ENCODE assay signal across 20 cellular contexts in the genomic region with DNA sequence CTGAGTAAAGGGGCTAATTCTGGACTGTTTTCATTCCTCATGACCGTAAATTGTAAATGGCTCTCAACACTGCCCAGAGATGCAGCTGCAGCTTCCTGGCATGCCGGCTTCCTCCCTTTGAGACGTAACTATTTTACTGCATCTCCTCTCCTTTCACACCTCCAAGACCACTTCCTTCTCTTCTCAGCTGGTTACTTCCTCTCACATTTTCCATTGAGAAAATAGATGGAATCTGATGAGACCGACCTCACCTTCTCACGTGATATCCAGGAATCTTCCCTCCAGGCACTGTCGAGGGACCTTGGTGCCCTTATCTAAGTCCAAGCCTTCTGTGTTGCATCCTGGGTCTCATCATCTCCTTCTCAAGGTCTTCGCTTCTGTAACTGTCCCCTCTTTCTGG. TPM values are rescaled to one million over a fixed set of nuclear protein-coding genes. Genes with fewer than 3 reads are reported as not detected.
DNase-seq lines count a peak whose midpoint lies in the region; ATAC-seq, FAIRE-seq and TF ChIP-seq lines count a peak whose summit lies in the region.
"Had no signal": no experiment of that assay in that cellular context is flagged by ENCODE, and none has a peak within 500 bp of the region (broad histone marks: within the 10 kb centered on the region; RNA-seq: fewer than 3 reads in every experiment).

No MANE protein-coding gene starts in this region.

- ATAC-seq in GM12878 (no peak), GM18870 (IDR thresholded peaks at IDR 0.05; ENCODE audit: unreplicated experiment) (no peak)
- no peak for ATAC-seq in stimulated activated memory B cell treated with anti-CD40 and anti-IgM and Interleukin-4, amounts not matched to agents 10 μg/mL and 1 μg/mL and 100 μg/mL, for 72 hours
- ATAC-seq: heart left ventricle had no signal

- TF ChIP-seq RAD21 in GM12878 (IDR thresholded peaks at IDR 0.05; ENCODE audit: insufficient read depth, low read depth, low read length): no peak

- TF ChIP-seq POLR2A in GM12878 (IDR thresholded peaks at IDR 0.05; ENCODE audit: low read depth, low read length): no peak

- no peak for TF ChIP-seq CTCF in OCI-LY7 (conservative IDR thresholded peaks at IDR 0.05; ENCODE audit: low read length)
- TF ChIP-seq CTCF in GM12878 (IDR thresholded peaks at IDR 0.05 in 2 of 3, conservative IDR thresholded peaks at IDR 0.05 in 1 of 3; ENCODE audit: control insufficient read depth in 2 of 3, extremely low read depth in 1 of 3, insufficient read depth in 1 of 3, low read depth in 3 of 3, low read length in 3 of 3): no peak

- no peak for TF ChIP-seq EP300 in GM12878 (IDR thresholded peaks at IDR 0.05; ENCODE audit: borderline replicate concordance in 1 of 2, control insufficient read depth in 1 of 2, low read depth in 2 of 2, low read length in 2 of 2)

- intact Hi-C loops in OCI-LY7 (cut with micrococcal nuclease; ENCODE audit: unreplicated experiment): no loop called here
- intact Hi-C loops in GM12878 (cut with micrococcal nuclease; ENCODE audit: unreplicated experiment): no loop called here

- H2AFZ ChIP-seq in OCI-LY7 (ENCODE audit: low read length): no peak overlapping the region
- H2AFZ ChIP-seq in GM12878 (ENCODE audit: control insufficient read depth, low read depth, low read length): peak overlapping the region; percentile 4; the same call in 1 of the 2 replicates

- H3K27me3 Mint-ChIP-seq in activated T-cell treated with anti-CD3 and anti-CD28 coated beads, Interleukin-2, amount 50 U/mL, for 24 hours: no peaks in the 10 kb centered on the region
- H3K27me3 Mint-ChIP-seq in stimulated activated memory B cell treated with anti-CD40 and anti-IgM and Interleukin-4, amounts not matched to agents 10 μg/mL and 1 μg/mL and 100 μg/mL, for 72 hours: no peaks in the 10 kb centered on the region
- H3K27me3 Mint-ChIP-seq: IgD-negative memory B cell had no signal

- peak; percentile 35 for FAIRE-seq in GM12878 (lab: Jason Lieb, UNC)
- FAIRE-seq: GM12892 had no signal

- no TSS peak for BruUV-seq in OCI-LY7 (replicated peaks; lab: Mats Ljungman, UMichigan)
- BruUV-seq in GM12878 (replicated peaks; lab: Mats Ljungman, UMichigan): no TSS peak

- WGBS in GM12878 (ENCODE audit: insufficient coverage, insufficient replicate concordance, low lambda C conversion rate, missing lambda C conversion rate): 99% methylated on average over 7 of the region's 7 CpGs

- peaks cover 43% of the 10 kb centered on the region for H3K4me1 Mint-ChIP-seq in activated T-cell treated with anti-CD3 and anti-CD28 coated beads, Interleukin-2, amount 50 U/mL, for 24 hours (ENCODE audit: low read depth)
- H3K4me1 Mint-ChIP-seq in stimulated activated memory B cell treated with anti-CD40 and anti-IgM and Interleukin-4, amounts not matched to agents 10 μg/mL and 1 μg/mL and 100 μg/mL, for 72 hours: peaks cover 48% of the 10 kb centered on the region

- H3K27ac Mint-ChIP-seq in activated T-cell treated with anti-CD3 and anti-CD28 coated beads, Interleukin-2, amount 50 U/mL, for 24 hours: peak overlapping the region; percentile 79
- H3K27ac Mint-ChIP-seq in stimulated activated memory B cell treated with anti-CD40 and anti-IgM and Interleukin-4, amounts not matched to agents 10 μg/mL and 1 μg/mL and 100 μg/mL, for 72 hours: peak overlapping the region; percentile 33
- H3K27ac Mint-ChIP-seq: brain, IgD-negative memory B cell had no signal

- SMC1A ChIA-PET in GM12878 (lab: Charles Lee; ENCODE audit: uncharacterized antibody, unreplicated experiment): no interaction called here

- H3K36me3 ChIP-seq in OCI-LY7 (ENCODE audit: insufficient read depth, low read length): no peaks in the 10 kb centered on the region
- peaks cover 0 to 1% of the 10 kb centered on the region in 2 experiments; a peak in 1 of 4 replicates for H3K36me3 ChIP-seq in GM12878 (ENCODE audit: control insufficient read depth in 2 of 2, insufficient read depth in 2 of 2, low read length in 1 of 2)
- H3K36me3 ChIP-seq: right lobe of liver had no signal

- CTCF ChIA-PET in OCI-LY7 (lab: Charles Lee; ENCODE audit: unreplicated experiment) (no interaction called here), GM12878 (lab: Yijun Ruan, JAX) (no interaction called here)

- H3K27ac ChIP-seq in OCI-LY7 (ENCODE audit: low read depth, low read length, poor library complexity, severe bottlenecking) (no peak overlapping the region), GM12878 (ENCODE audit: control insufficient read depth, insufficient read depth) (peak overlapping the region; percentile 76; the same call in 1 of the 2 replicates)
- H3K27ac ChIP-seq: heart left ventricle, neutrophil, right lobe of liver had no signal

- no peak overlapping the region for H3K9ac ChIP-seq in GM12878 (ENCODE audit: control insufficient read depth, insufficient read depth, low read length)

- H3K4me3 ChIP-seq in OCI-LY7 (ENCODE audit: low read depth, low read length, poor library complexity, severe bottlenecking): no peak overlapping the region
- H3K4me3 ChIP-seq in GM12878: no peak overlapping the region
- H3K4me3 ChIP-seq: heart left ventricle, right lobe of liver had no signal

- H3K9me3 Mint-ChIP-seq in activated T-cell treated with anti-CD3 and anti-CD28 coated beads, Interleukin-2, amount 50 U/mL, for 24 hours: no peaks in the 10 kb centered on the region
- no peaks in the 10 kb centered on the region for H3K9me3 Mint-ChIP-seq in stimulated activated memory B cell treated with anti-CD40 and anti-IgM and Interleukin-4, amounts not matched to agents 10 μg/mL and 1 μg/mL and 100 μg/mL, for 72 hours

- H3K79me2 ChIP-seq in OCI-LY7 (ENCODE audit: insufficient read depth, low read depth, low read length) (no peaks in the 10 kb centered on the region), GM12878 (ENCODE audit: control insufficient read depth, insufficient read depth, low read length) (no peaks in the 10 kb centered on the region)

- RAD21 ChIA-PET in GM12878 (lab: Charles Lee; ENCODE audit: unreplicated experiment): no interaction called here

- H3K9me2 ChIP-seq in OCI-LY7 (ENCODE audit: insufficient read depth, low read length): no peaks in the 10 kb centered on the region

- H3K9me3 ChIP-seq in OCI-LY7 (ENCODE audit: low read length) (no peaks in the 10 kb centered on the region), GM12878 (replicated peaks; ENCODE audit: control insufficient read depth, insufficient read depth, low read length) (no peaks in the 10 kb centered on the region; the same call in 2 of the 3 replicates)
- H3K9me3 ChIP-seq: Caco-2, heart left ventricle, neutrophil, right lobe of liver had no signal

- peak overlapping the region; percentile 26 for H3K4me3 Mint-ChIP-seq in activated T-cell treated with anti-CD3 and anti-CD28 coated beads, Interleukin-2, amount 50 U/mL, for 24 hours
- H3K4me3 Mint-ChIP-seq in stimulated activated memory B cell treated with anti-CD40 and anti-IgM and Interleukin-4, amounts not matched to agents 10 μg/mL and 1 μg/mL and 100 μg/mL, for 72 hours: no peak overlapping the region

- H3K4me1 ChIP-seq in OCI-LY7 (ENCODE audit: insufficient read depth, low read length, poor library complexity, severe bottlenecking) (peaks cover 13% of the 10 kb centered on the region), GM12878 (ENCODE audit: control insufficient read depth, insufficient read depth, low read length) (peaks cover 42% of the 10 kb centered on the region)
- H3K4me1 ChIP-seq: right lobe of liver had no signal

- H3K36me3 Mint-ChIP-seq in activated T-cell treated with anti-CD3 and anti-CD28 coated beads, Interleukin-2, amount 50 U/mL, for 24 hours (ENCODE audit: low read depth): peaks cover 5% of the 10 kb centered on the region
- H3K36me3 Mint-ChIP-seq in stimulated activated memory B cell treated with anti-CD40 and anti-IgM and Interleukin-4, amounts not matched to agents 10 μg/mL and 1 μg/mL and 100 μg/mL, for 72 hours: peaks cover 15% of the 10 kb centered on the region

- H3K27me3 ChIP-seq in GM12878 (replicated peaks in 1 of 2; ENCODE audit: control insufficient read depth in 2 of 2, insufficient read depth in 2 of 2, low read length in 1 of 2): no peaks in the 10 kb centered on the region
- H3K27me3 ChIP-seq: heart left ventricle, neutrophil, right lobe of liver had no signal

- in situ Hi-C loops in GM12878 (cut with MboI): no loop called here

- no peak for DNase-seq in activated T-cell treated with anti-CD3 and anti-CD28 coated beads, Interleukin-2, amount 50 U/mL, for 24 hours
- DNase-seq in activated T-cell treated with anti-CD3 and anti-CD28 coated beads for 4 hours (no peak), OCI-LY7 (ENCODE audit: low spot score) (no peak), GM12878 (ENCODE audit: low read depth, low spot score) (no peak), hypothalamus (lab: John Stamatoyannopoulos, UW) (no peak), RKO (ENCODE audit: low spot score) (no peak)
- DNase-seq: activated effector memory CD4-positive, alpha-beta T cell treated with anti-CD3 and anti-CD28 coated beads, Interleukin-2, amount 50 U/mL, for 16 hours; Caco-2; GOT3; heart left ventricle; kidney glomerular epithelial cell; NCI-H2227 treated with DMSO at 0.1 percent for 48 hours; right lobe of liver; substantia nigra had no signal

- peak overlapping the region; percentile 6; the same call in 1 of the 2 replicates for H3K4me2 ChIP-seq in OCI-LY7 (ENCODE audit: low read length)
- peak overlapping the region; percentile 97 for H3K4me2 ChIP-seq in GM12878 (ENCODE audit: control insufficient read depth, insufficient read depth)

- POLR2A ChIA-PET in OCI-LY7 (lab: Charles Lee) (no interaction called here), GM12878 (lab: Charles Lee) (no interaction called here)

- no peaks in the 10 kb centered on the region for H4K20me1 ChIP-seq in OCI-LY7 (ENCODE audit: insufficient read depth, low read length)
- H4K20me1 ChIP-seq in GM12878 (ENCODE audit: control insufficient read depth, insufficient read depth): no peaks in the 10 kb centered on the region

RNA-seq across cellular contexts. Expression of gene LYSMD4, which starts 12.7 kb away (rescaled TPM):
- 6.5 and 7.0 TPM in 2 replicates for total RNA-seq in OCI-LY7 (2014; rRNA removed; shearing (Covaris generic))
- total RNA-seq in OCI-LY7 (2022) (7.7 and 9.4 TPM in 2 replicates), GM12878 (2014; rRNA removed) (5.3 and 5.7 TPM in 2 replicates), GM12878 (2014; rRNA removed; fragmentation: Illumina TruSeq; extraction: Trizol) (3.3 and 3.6 TPM in 2 replicates), GM12878 (2021) (4.1 and 5.2 TPM in 2 replicates)
- total RNA-seq in GM12878 (2013; cell fraction: nucleolus; rRNA removed): 6.6 and 8.7 TPM in 2 replicates
- polyA plus RNA-seq in GM12878 (2011; ENCODE audit: low read depth): 3.3 TPM
- polyA plus RNA-seq in GM12878 (2011; rRNA removed) (2.0 and 2.4 TPM in 2 replicates), GM12878 (2014; fragmentation: Illumina TruSeq; extraction: Trizol) (2.9 and 3.1 TPM in 2 replicates), GM12878 (2014; fragmentation: Nextera tagmentation; extraction: Ambion mirVana) (1 to 10 TPM; 1.8 to 5.2 TPM), GM12878 (2014; rRNA removed) (4.2 and 5.4 TPM in 2 replicates), GM12878 (2016; fragmentation: Nextera tagmentation; extraction: Ambion mirVana) (1 to 10 TPM; 3.6 to 5.8 TPM)
- polyA plus RNA-seq in GM12878 (2011; cell fraction: cytosol; rRNA removed): 3.1 and 3.4 TPM in 2 replicates
- 10.5 and 12.5 TPM in 2 replicates for polyA plus RNA-seq in GM12878 (2011; cell fraction: nucleus; rRNA removed)
- polyA plus RNA-seq in GM12878 (2012): 4.5 and 5.5 TPM in 2 replicates
- 1.8 and 3.6 TPM in 2 replicates for polyA minus RNA-seq in GM12878 (2011; rRNA and poly(A)+ RNA removed)
- 0.80 and 0.83 TPM in 2 replicates for polyA minus RNA-seq in GM12878 (2011; cell fraction: cytosol; rRNA and poly(A)+ RNA removed)
- 4.7 and 5.9 TPM in 2 replicates for polyA minus RNA-seq in GM12878 (2011; cell fraction: nucleus; rRNA and poly(A)+ RNA removed)
